In genomic region chr10:123494409-123494808, GRCh38 we compare ENCODE assay signal across 29 cellular contexts.
"Had no signal": no experiment of that assay in that cellular context is flagged by ENCODE, and none has a peak within 500 bp of the region (broad histone marks: within the 10 kb centered on the region; RNA-seq: fewer than 3 reads in every experiment).

No MANE protein-coding gene starts in this region.

- FAIRE-seq: colon, endometrium, pancreas, small intestine, TTC549 had no signal

- H3K4me3 ChIP-seq: esophagus squamous epithelium, heart right ventricle, pancreas, psoas muscle, sigmoid colon, thyroid gland, upper lobe of left lung, vagina had no signal

- H3K36me3 Mint-ChIP-seq: memory B cell; naive thymus-derived CD4-positive, alpha-beta T cell had no signal

- H3K27ac ChIP-seq: epithelial cell of prostate, esophagus squamous epithelium, heart right ventricle, pancreas, psoas muscle, sigmoid colon, thyroid gland, upper lobe of left lung, vagina, WERI-Rb-1 had no signal

- H3K9me3 ChIP-seq: esophagus squamous epithelium, heart right ventricle, pancreas, psoas muscle, sigmoid colon, thyroid gland, upper lobe of left lung, vagina had no signal

- H3K9me3 Mint-ChIP-seq: memory B cell; T-helper 1 cell treated with Interleukin-12 subunit alpha and Interleukin-12 subunit beta and Interleukin-4 antibody, amounts not matched to agents 30 μg/mL and 1 μg/mL, for 36 hours had no signal

- H3K36me3 ChIP-seq: esophagus squamous epithelium, heart right ventricle, pancreas, sigmoid colon, thyroid gland, upper lobe of left lung, vagina, WERI-Rb-1 had no signal

- DNase-seq: activated CD8-positive, alpha-beta memory T cell treated with anti-CD3 and anti-CD28 coated beads for 24 hours; activated gamma-delta T cell; activated naive CD4-positive, alpha-beta T cell treated with anti-CD3 and anti-CD28 coated beads, Interleukin-2, amount 50 U/mL, for 16 hours; dermis blood vessel endothelial cell; effector CD8-positive, alpha-beta T cell; esophagus squamous epithelium; foreskin melanocyte; heart right ventricle; midbrain; naive thymus-derived CD4-positive, alpha-beta T cell; nucleus accumbens; pancreas; psoas muscle; sigmoid colon; small intestine; stimulated activated CD4-positive, alpha-beta T cell treated with anti-CD3 and anti-CD28 coated beads, Interleukin-4, amount 100 ng/mL, for 24 hours; stimulated activated naive CD4-positive, alpha-beta T cell treated with Interleukin-2 at 50 U/mL for 16 hours; T-helper 9 cell; thyroid gland; upper lobe of left lung; WERI-Rb-1 had no signal

- H3K4me1 Mint-ChIP-seq: memory B cell; naive thymus-derived CD4-positive, alpha-beta T cell had no signal

- ATAC-seq: activated CD4-positive, CD25-positive, alpha-beta regulatory T cell treated with anti-CD3 and anti-CD28 coated beads, Interleukin-2, amount 50 U/mL, for 24 hours; heart right ventricle; naive thymus-derived CD4-positive, alpha-beta T cell; pancreas; psoas muscle had no signal

- H3K4me1 ChIP-seq: esophagus squamous epithelium, heart right ventricle, pancreas, psoas muscle, sigmoid colon, thyroid gland, upper lobe of left lung, vagina had no signal

- H3K27ac Mint-ChIP-seq: memory B cell; naive thymus-derived CD4-positive, alpha-beta T cell; T-helper 1 cell treated with Interleukin-12 subunit alpha and Interleukin-12 subunit beta and Interleukin-4 antibody, amounts not matched to agents 30 μg/mL and 1 μg/mL, for 36 hours had no signal

- H3K4me3 Mint-ChIP-seq: memory B cell; naive thymus-derived CD4-positive, alpha-beta T cell; T-helper 1 cell treated with Interleukin-12 subunit alpha and Interleukin-12 subunit beta and Interleukin-4 antibody, amounts not matched to agents 30 μg/mL and 1 μg/mL, for 36 hours had no signal

- H3K27me3 ChIP-seq: pancreas, thyroid gland, upper lobe of left lung, vagina had no signal
